Comparison of ENCODE assay signal across 8 cellular contexts in genomic region chr1:110963666-110964399, GRCh38. TPM values are rescaled to one million over a fixed set of nuclear protein-coding genes. Genes with fewer than 3 reads are reported as not detected.
A peak's percentile ranks its signal among the peaks of the same experiment; 100 is the strongest.
DNase-seq lines count a peak whose midpoint lies in the region; ATAC-seq, FAIRE-seq and TF ChIP-seq lines count a peak whose summit lies in the region.

A gene with protein sequence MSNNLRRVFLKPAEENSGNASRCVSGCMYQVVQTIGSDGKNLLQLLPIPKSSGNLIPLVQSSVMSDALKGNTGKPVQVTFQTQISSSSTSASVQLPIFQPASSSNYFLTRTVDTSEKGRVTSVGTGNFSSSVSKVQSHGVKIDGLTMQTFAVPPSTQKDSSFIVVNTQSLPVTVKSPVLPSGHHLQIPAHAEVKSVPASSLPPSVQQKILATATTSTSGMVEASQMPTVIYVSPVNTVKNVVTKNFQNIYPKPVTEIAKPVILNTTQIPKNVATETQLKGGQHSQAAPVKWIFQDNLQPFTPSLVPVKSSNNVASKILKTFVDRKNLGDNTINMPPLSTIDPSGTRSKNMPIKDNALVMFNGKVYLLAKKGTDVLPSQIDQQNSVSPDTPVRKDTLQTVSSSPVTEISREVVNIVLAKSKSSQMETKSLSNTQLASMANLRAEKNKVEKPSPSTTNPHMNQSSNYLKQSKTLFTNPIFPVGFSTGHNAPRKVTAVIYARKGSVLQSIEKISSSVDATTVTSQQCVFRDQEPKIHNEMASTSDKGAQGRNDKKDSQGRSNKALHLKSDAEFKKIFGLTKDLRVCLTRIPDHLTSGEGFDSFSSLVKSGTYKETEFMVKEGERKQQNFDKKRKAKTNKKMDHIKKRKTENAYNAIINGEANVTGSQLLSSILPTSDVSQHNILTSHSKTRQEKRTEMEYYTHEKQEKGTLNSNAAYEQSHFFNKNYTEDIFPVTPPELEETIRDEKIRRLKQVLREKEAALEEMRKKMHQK (minus strand): TSS chr1:110963922. CDS start chr1:110963688, 234 bp downstream.

- peaks cover 2% of the 10 kb centered on the region for H3K9me3 ChIP-seq in keratinocyte (ENCODE audit: control insufficient read depth, low read depth, low read length)

- H3K79me2 ChIP-seq in keratinocyte (ENCODE audit: control insufficient read depth, insufficient read depth, low read length) = peaks cover 15% of the 10 kb centered on the region

- ATAC-seq in GM19023 (IDR thresholded peaks at IDR 0.05; ENCODE audit: unreplicated experiment) (peak; percentile 98), HG03280 (IDR thresholded peaks at IDR 0.05; ENCODE audit: unreplicated experiment) (peak; percentile 97)

- peak within 1 kb of the TSS; percentile 77 to 99 (median 97) for H3K4me3 ChIP-seq in keratinocyte (ENCODE audit: control insufficient read depth in 2 of 3, extremely low read depth in 1 of 3, insufficient read depth in 2 of 3, low read depth in 1 of 3, low read length in 3 of 3)

- peak within 1 kb of the TSS; percentile 99 for H2AFZ ChIP-seq in keratinocyte (ENCODE audit: control insufficient read depth, low read length)

- H3K36me3 ChIP-seq in keratinocyte (ENCODE audit: control insufficient read depth in 2 of 2, extremely low read depth in 1 of 2, insufficient read depth in 2 of 2, low read length in 2 of 2) = no peaks in the 10 kb centered on the region

- peak within 1 kb of the TSS; percentile 77 for H3K4me2 ChIP-seq in keratinocyte (ENCODE audit: control insufficient read depth, extremely low read depth, insufficient read depth, low read depth, low read length)

- TF ChIP-seq CTCF in AG09319 (IDR thresholded peaks at IDR 0.05; ENCODE audit: low read depth, low read length) (peak; percentile 30), keratinocyte (optimal IDR thresholded peaks at IDR 0.05 in 1 of 3, IDR thresholded peaks at IDR 0.05 in 1 of 3, conservative IDR thresholded peaks at IDR 0.05 in 1 of 3; ENCODE audit: extremely low read depth in 1 of 3, insufficient read depth in 2 of 3, low read length in 3 of 3) (peak; percentile 24 to 61 (median 29))

- peak within 1 kb of the TSS; percentile 98 for H3K27ac ChIP-seq in keratinocyte (ENCODE audit: control insufficient read depth, insufficient read depth, low read length)

- no peaks in the 10 kb centered on the region for H3K9me1 ChIP-seq in keratinocyte (ENCODE audit: control insufficient read depth, extremely low read depth, insufficient read depth, low read length)

- dilution Hi-C loops in keratinocyte (cut with MboI; ENCODE audit: extremely low pct_ligation_motif_present, low sequenced_read_pairs) = no loop called here

- H3K27me3 ChIP-seq in keratinocyte (ENCODE audit: control insufficient read depth, extremely low read depth, insufficient read depth, low read length) = no peaks in the 10 kb centered on the region

- H3K9ac ChIP-seq in keratinocyte (ENCODE audit: control insufficient read depth, extremely low read depth, insufficient read depth, low read length) = peak within 1 kb of the TSS; percentile 95

- FAIRE-seq in keratinocyte (lab: Jason Lieb, UNC) = peak; percentile 73

- DNase-seq in AG09319 (ENCODE audit: extremely low read depth, low read depth) = peak; percentile 99
- DNase-seq in NCI-H446 treated with DMSO at 0.1 percent for 48 hours (lab: John Stamatoyannopoulos, UW) = peak; percentile 96
- peak; percentile 100 for DNase-seq in activated CD4-positive, CD25-positive, alpha-beta regulatory T cell treated with anti-CD3 and anti-CD28 coated beads, Interleukin-2, amount 50 U/mL, for 72 hours
- peak; percentile 95 to 98 for DNase-seq in cerebellar nuclear complex (lab: John Stamatoyannopoulos, UW)
- DNase-seq in keratinocyte (ENCODE audit: low read depth, low spot score) = peak; percentile 92
- DNase-seq in stimulated activated CD4-positive, alpha-beta T cell treated with anti-CD3 and anti-CD28 coated beads, Interleukin-15, amount 100 ng/mL, for 1 hour (ENCODE audit: low read depth in 1 of 2, low spot score in 1 of 2) = peak; percentile 98 to 99

- no peaks in the 10 kb centered on the region for H3K4me1 ChIP-seq in keratinocyte (ENCODE audit: control insufficient read depth, extremely low read depth, insufficient read depth, low read length)

- no peaks in the 10 kb centered on the region for H4K20me1 ChIP-seq in keratinocyte (ENCODE audit: control insufficient read depth, extremely low read depth, insufficient read depth, low read length)

RNA-seq across cellular contexts. Expression of the gene that starts here (rescaled TPM):
- 9.0 to 12.0 TPM (median 9.1 TPM) in 3 replicates for polyA plus RNA-seq in keratinocyte
- 25.9 TPM for polyA plus RNA-seq in keratinocyte (2011; ENCODE audit: low read depth)
- 6.3 and 10.8 TPM in 2 replicates for polyA plus RNA-seq in keratinocyte (2011; cell fraction: cytosol; rRNA removed)
- polyA plus RNA-seq in keratinocyte (2011; cell fraction: nucleus; rRNA removed) = 9.9 and 13.4 TPM in 2 replicates
- polyA plus RNA-seq in keratinocyte (2012; ENCODE audit: low replicate concordance) = 8.6 and 18.9 TPM in 2 replicates
- polyA minus RNA-seq in keratinocyte = 2.8 to 8.2 TPM (median 5.7 TPM) in 3 replicates
- polyA minus RNA-seq in keratinocyte (2011; cell fraction: cytosol; rRNA and poly(A)+ RNA removed) = 9.2 TPM
- polyA minus RNA-seq in keratinocyte (2011; cell fraction: nucleus; rRNA and poly(A)+ RNA removed) = 8.4 and 15.8 TPM in 2 replicates

Comparison
In these comparisons a context has a peak if more than half of its experiments do, and no peak if none do; other contexts are left out.
1. Peak in every context shown above with its lines: DNase-seq, ATAC-seq, H3K4me3 ChIP-seq and H3K27ac ChIP-seq.